16 cellular contexts compared by ENCODE assay signal in genomic region chr11:27392278-27392677, GRCh38. TPM values are rescaled to one million over a fixed set of nuclear protein-coding genes. Genes with fewer than 3 reads are reported as not detected.
A peak's percentile ranks its signal among the peaks of the same experiment; 100 is the strongest.
DNase-seq lines count a peak whose midpoint lies in the region; ATAC-seq, FAIRE-seq and TF ChIP-seq lines count a peak whose summit lies in the region.
"Had no signal": no experiment of that assay in that cellular context is flagged by ENCODE, and none has a peak within 500 bp of the region (broad histone marks: within the 10 kb centered on the region; RNA-seq: fewer than 3 reads in every experiment).

No MANE protein-coding gene starts in this region.

- FAIRE-seq in astrocyte (lab: Jason Lieb, UNC) (no peak), HepG2 (lab: Jason Lieb, UNC) (no peak)
- FAIRE-seq: GM19239 had no signal

- H3K4me2 ChIP-seq in astrocyte (ENCODE audit: low read length) = peak overlapping the region; percentile 41
- no peak overlapping the region for H3K4me2 ChIP-seq in HepG2 (ENCODE audit: low read depth, low read length)
- peak overlapping the region; percentile 4 for H3K4me2 ChIP-seq in skeletal muscle satellite cell (ENCODE audit: low read length)

- no peak overlapping the region for H3K9ac ChIP-seq in HUES48 (ENCODE audit: low read depth, low read length)
- no peak overlapping the region for H3K9ac ChIP-seq in astrocyte (ENCODE audit: low read length)
- no peak overlapping the region for H3K9ac ChIP-seq in HepG2 (ENCODE audit: insufficient read depth, low read depth, low read length)
- H3K9ac ChIP-seq in skeletal muscle satellite cell (ENCODE audit: low read depth, low read length) = no peak overlapping the region

- TF ChIP-seq RAD21 in HepG2 (CRISPR knock-in tag; IDR thresholded peaks at IDR 0.05) = no peak

- peak overlapping the region; percentile 78 for H3K27ac Mint-ChIP-seq in astrocyte (ENCODE audit: unreplicated experiment)

- no peak for ATAC-seq in HepG2
- no peak for ATAC-seq in GM19455 (IDR thresholded peaks at IDR 0.05; ENCODE audit: unreplicated experiment)

- H4K20me1 ChIP-seq in astrocyte (ENCODE audit: insufficient read depth, low read length) (peaks cover 4% of the 10 kb centered on the region), HepG2 (ENCODE audit: insufficient read depth, low read length) (no peaks in the 10 kb centered on the region)

- H3K79me2 ChIP-seq in astrocyte (ENCODE audit: insufficient read depth, low read length) = peaks cover 9% of the 10 kb centered on the region
- H3K79me2 ChIP-seq in HepG2 (ENCODE audit: insufficient read depth, low read length) = peaks cover 50% of the 10 kb centered on the region

- H3K27me3 ChIP-seq in HUES48 (ENCODE audit: control insufficient read depth, insufficient read depth, low read length) = no peaks in the 10 kb centered on the region
- no peaks in the 10 kb centered on the region for H3K27me3 ChIP-seq in astrocyte (ENCODE audit: insufficient read depth, low read length)
- H3K27me3 ChIP-seq in HepG2 (ENCODE audit: control insufficient read depth in 1 of 2, insufficient read depth in 2 of 2, low read length in 2 of 2) = no peaks in the 10 kb centered on the region
- H3K27me3 ChIP-seq in skeletal muscle satellite cell (ENCODE audit: control insufficient read depth, insufficient read depth, low read length) = no peaks in the 10 kb centered on the region
- H3K27me3 ChIP-seq: SJSA1 had no signal

- peak overlapping the region; percentile 62 for H3K27ac ChIP-seq in HUES48 (ENCODE audit: low read depth, low read length)
- H3K27ac ChIP-seq in astrocyte (ENCODE audit: low read depth, low read length) = no peak overlapping the region
- H3K27ac ChIP-seq in HepG2 (ENCODE audit: extremely low read length, insufficient read depth, low read length) = peak overlapping the region; percentile 58
- H3K27ac ChIP-seq: SJSA1 had no signal

- POLR2A ChIA-PET in HepG2 (lab: Yijun Ruan, JAX) = interaction anchor here (1.3 to 1.9 kb wide), 2 partner anchors 17 to 80 kb away, joined by 3 to 6 read pairs; partner anchors contain the start of gene LGR4

- H3K4me3 ChIP-seq in HUES48 (ENCODE audit: low read depth, low read length) (no peak overlapping the region), astrocyte (ENCODE audit: insufficient read depth, low read depth, low read length) (no peak overlapping the region), HepG2 (replicated peaks in 1 of 3; ENCODE audit: insufficient read depth in 1 of 3, low read depth in 2 of 3, low read length in 3 of 3) (no peak overlapping the region), skeletal muscle satellite cell (ENCODE audit: low read length) (no peak overlapping the region)
- H3K4me3 ChIP-seq: SJSA1 had no signal

- peaks cover 93% of the 10 kb centered on the region for H3K4me1 ChIP-seq in HUES48 (ENCODE audit: control insufficient read depth, insufficient read depth, low read length)
- H3K4me1 ChIP-seq in astrocyte (ENCODE audit: insufficient read depth, low read length) = peaks cover 66% of the 10 kb centered on the region
- H3K4me1 ChIP-seq in HepG2 (ENCODE audit: insufficient read depth, low read length) = peaks cover 97% of the 10 kb centered on the region
- H3K4me1 ChIP-seq in skeletal muscle satellite cell (ENCODE audit: control insufficient read depth, insufficient read depth, low read length) = peaks cover 27% of the 10 kb centered on the region

- TF ChIP-seq CTCF in astrocyte (IDR thresholded peaks at IDR 0.05; ENCODE audit: insufficient read depth, low read depth, low read length) = no peak
- no peak for TF ChIP-seq CTCF in HepG2 (CRISPR knock-in tag; IDR thresholded peaks at IDR 0.05)

- intact Hi-C loops in HepG2 (cut with micrococcal nuclease; ENCODE audit: unreplicated experiment) = loop anchor here (1.0 to 5.0 kb wide), 2 partner anchors 18 to 210 kb away; no protein-coding TSS in a partner anchor

- DNase-seq in astrocyte (ENCODE audit: low read depth) = no peak
- DNase-seq in HepG2 (ENCODE audit: low spot score) = no peak
- DNase-seq in AG08395 (ENCODE audit: low spot score) = no peak
- no peak for DNase-seq in epidermal melanocyte (ENCODE audit: insufficient read length, low spot score)
- DNase-seq: activated CD4-positive, alpha-beta T cell treated with anti-CD3 and anti-CD28 coated beads for 1 hour; activated naive CD4-positive, alpha-beta T cell; aorta; COR-L47; cortex of kidney; NCI-H1694 treated with DMSO at 0.1 percent for 48 hours; nucleus accumbens had no signal

- WGBS in HepG2 (ENCODE audit: low lambda C conversion rate) = 83% methylated on average over 4 of the region's 4 CpGs

- H3K9me3 Mint-ChIP-seq in astrocyte (ENCODE audit: unreplicated experiment) = no peaks in the 10 kb centered on the region

- peaks cover 86% of the 10 kb centered on the region for H3K4me1 Mint-ChIP-seq in astrocyte (ENCODE audit: low read depth, unreplicated experiment)

- H3K4me3 Mint-ChIP-seq in astrocyte (ENCODE audit: unreplicated experiment) = no peak overlapping the region

- H2AFZ ChIP-seq in astrocyte (ENCODE audit: low read depth, low read length) (no peak overlapping the region), HepG2 (ENCODE audit: low read length) (no peak overlapping the region)

- no peaks in the 10 kb centered on the region for H3K27me3 Mint-ChIP-seq in astrocyte (ENCODE audit: low read depth, unreplicated experiment)

- H3K9me3 ChIP-seq in HUES48 (ENCODE audit: control insufficient read depth, insufficient read depth, low read length) (no peaks in the 10 kb centered on the region), astrocyte (ENCODE audit: insufficient read depth, low read depth, low read length) (no peaks in the 10 kb centered on the region), HepG2 (ENCODE audit: low read length) (no peaks in the 10 kb centered on the region), skeletal muscle satellite cell (replicated peaks; ENCODE audit: low read length) (no peaks in the 10 kb centered on the region)
- H3K9me3 ChIP-seq: SJSA1 had no signal

- H3K36me3 ChIP-seq in HUES48 (ENCODE audit: control insufficient read depth, insufficient read depth, low read length) (peaks cover 28% of the 10 kb centered on the region), astrocyte (ENCODE audit: insufficient read depth, low read length) (no peaks in the 10 kb centered on the region), HepG2 (replicated peaks in 1 of 2; ENCODE audit: control insufficient read depth in 1 of 2, insufficient read depth in 2 of 2, low read length in 2 of 2) (peaks cover 3 to 23% of the 10 kb centered on the region in 2 experiments; a peak in 3 of 5 replicates), skeletal muscle satellite cell (ENCODE audit: insufficient read depth, low read length) (no peaks in the 10 kb centered on the region)
- H3K36me3 ChIP-seq: SJSA1 had no signal

- no peak for TF ChIP-seq POLR2A in HepG2 (IDR thresholded peaks at IDR 0.05; ENCODE audit: insufficient read depth in 1 of 2, low read depth in 2 of 2, low read length in 2 of 2)

- in situ Hi-C loops in HepG2 (cut with HindIII; ENCODE audit: extremely low pct_ligation_motif_present, low pct_unique_long_range_greater_than_20kb) = no loop called here

- BruUV-seq in HepG2 (replicated peaks; lab: Mats Ljungman, UMichigan) = no TSS peak

- peaks cover under 1% of the 10 kb centered on the region for H3K36me3 Mint-ChIP-seq in astrocyte (ENCODE audit: low read depth, unreplicated experiment)

- CTCF ChIA-PET in HepG2 (lab: Yijun Ruan, JAX; ENCODE audit: low intra/inter-chr PET ratio, low total read pairs) = no interaction called here

- TF ChIP-seq EP300 in HepG2 (IDR thresholded peaks at IDR 0.05; ENCODE audit: low read depth in 2 of 2, low read length in 2 of 2) = no peak
- no peak for TF ChIP-seq EP300 in HepG2 (CRISPR knock-in tag; IDR thresholded peaks at IDR 0.05; ENCODE audit: borderline replicate concordance)

TF ChIP-seq in HepG2, 621 proteins besides CTCF, POLR2A, EP300 and RAD21:
- TF ChIP-seq ZMYM3 (CRISPR knock-in tag; IDR thresholded peaks at IDR 0.05) = no peak
- no peak for TF ChIP-seq CCDC6 (CRISPR knock-in tag; IDR thresholded peaks at IDR 0.05)

RNA-seq across cellular contexts. Expression of gene CCDC34, which starts 29.3 kb away (rescaled TPM):
- 11.7 and 12.8 TPM in 2 replicates for total RNA-seq in astrocyte
- 34.3 and 37.9 TPM in 2 replicates for total RNA-seq in HepG2 (2016; rRNA removed; fragmentation: Illumina TruSeq; extraction: Trizol)
- 10.7 and 11.6 TPM in 2 replicates for total RNA-seq in HepG2 (2016; cell fraction: cytosol; rRNA removed; fragmentation: Illumina TruSeq; extraction: Trizol; ENCODE audit: low read depth)
- total RNA-seq in HepG2 (2016; cell fraction: insoluble cytoplasmic fraction; rRNA removed; fragmentation: Illumina TruSeq; extraction: Trizol) = 35.1 and 40.9 TPM in 2 replicates
- total RNA-seq in HepG2 (2016; cell fraction: membrane; rRNA removed; fragmentation: Illumina TruSeq; extraction: Trizol) = 18.2 and 19.0 TPM in 2 replicates
- 16.1 and 19.6 TPM in 2 replicates for total RNA-seq in HepG2 (2016; cell fraction: nucleus; rRNA removed; fragmentation: Illumina TruSeq; extraction: Trizol)
- 3.2 and 7.6 TPM in 2 replicates for polyA plus RNA-seq in HepG2 (2011; rRNA removed)
- 3.7 and 5.9 TPM in 2 replicates for polyA plus RNA-seq in HepG2 (2011; cell fraction: cytosol; rRNA removed)
- 2.3 and 2.6 TPM in 2 replicates for polyA plus RNA-seq in HepG2 (2011; cell fraction: nucleus; rRNA removed)
- 7.7 and 20.2 TPM in 2 replicates for polyA plus RNA-seq in HepG2 (2012)
- polyA plus RNA-seq in HepG2 (2016; cell fraction: cytosol; fragmentation: Illumina TruSeq; extraction: Trizol; ENCODE audit: low read depth) = 7.5 and 10.1 TPM in 2 replicates
- 54.7 and 54.9 TPM in 2 replicates for polyA plus RNA-seq in HepG2 (2016; cell fraction: insoluble cytoplasmic fraction; fragmentation: Illumina TruSeq; extraction: Trizol; ENCODE audit: low read depth)
- 14.2 and 15.6 TPM in 2 replicates for polyA plus RNA-seq in HepG2 (2016; cell fraction: membrane; fragmentation: Illumina TruSeq; extraction: Trizol; ENCODE audit: low read depth)
- 22.5 and 25.2 TPM in 2 replicates for polyA plus RNA-seq in HepG2 (2016; cell fraction: nucleus; fragmentation: Illumina TruSeq; extraction: Trizol; ENCODE audit: insufficient read depth, low read depth)
- 6.1 and 10.4 TPM in 2 replicates for polyA minus RNA-seq in HepG2 (2011; rRNA and poly(A)+ RNA removed; ENCODE audit: low replicate concordance)
- 3.0 and 3.5 TPM in 2 replicates for polyA minus RNA-seq in HepG2 (2011; cell fraction: cytosol; rRNA and poly(A)+ RNA removed)
- 15.7 and 17.0 TPM in 2 replicates for polyA minus RNA-seq in HepG2 (2011; cell fraction: nucleus; rRNA and poly(A)+ RNA removed)
- total RNA-seq in skeletal muscle satellite cell (2012; rRNA removed) = 4.6 and 5.5 TPM in 2 replicates
